ENCODE assay signal across 17 cellular contexts in genomic region chr3:117562000-117562399, GRCh38.
A peak's percentile ranks its signal among the peaks of the same experiment; 100 is the strongest.
DNase-seq lines count a peak whose midpoint lies in the region; ATAC-seq and TF ChIP-seq lines count a peak whose summit lies in the region.
"Had no signal": no experiment of that assay in that cellular context is flagged by ENCODE, and none has a peak within 500 bp of the region (broad histone marks: within the 10 kb centered on the region; RNA-seq: fewer than 3 reads in every experiment).

No MANE protein-coding gene starts in this region.

- no peaks in the 10 kb centered on the region for H3K27me3 ChIP-seq in cardiac muscle cell
- H3K27me3 ChIP-seq in PC-9 (ENCODE audit: insufficient read depth, low read depth): no peaks in the 10 kb centered on the region
- H3K27me3 ChIP-seq in Karpas-422 (ENCODE audit: low read length): no peaks in the 10 kb centered on the region
- no peaks in the 10 kb centered on the region for H3K27me3 ChIP-seq in right cardiac atrium (ENCODE audit: control insufficient read depth, insufficient read depth)

- no peaks in the 10 kb centered on the region for H4K20me1 ChIP-seq in PC-9 (ENCODE audit: insufficient read depth)
- no peaks in the 10 kb centered on the region for H4K20me1 ChIP-seq in Karpas-422 (ENCODE audit: insufficient read depth, low read depth, low read length)

- H3K4me3 ChIP-seq in cardiac muscle cell (no peak overlapping the region), PC-9 (no peak overlapping the region), Karpas-422 (ENCODE audit: low read length) (no peak overlapping the region), right cardiac atrium (ENCODE audit: low read length) (no peak overlapping the region)

- no peaks in the 10 kb centered on the region for H3F3A ChIP-seq in PC-9 (ENCODE audit: insufficient read depth, low read depth)

- POLR2A ChIA-PET in PC-9 (lab: Charles Lee; ENCODE audit: unreplicated experiment): no interaction called here

- DNase-seq in DMS153 (lab: John Stamatoyannopoulos, UW) (peak; percentile 72), DMS153 treated with DMSO at 0.1 percent for 48 hours (lab: John Stamatoyannopoulos, UW; ENCODE audit: unreplicated experiment) (no peak), cardiac muscle cell (ENCODE audit: low read depth in 1 of 2, low spot score in 1 of 2) (peak in 1 of 2 donors; percentile 30), cardiac septum (ENCODE audit: low spot score) (no peak), RPMI8226 (peak; percentile 10), PC-9 (no peak), Karpas-422 (no peak), right cardiac atrium (no peak)
- DNase-seq: Caco-2, DMS79, GOT3, NCI-H2081 treated with DMSO at 0.1 percent for 48 hours, NCI-H446, NCI-H82 had no signal

- no peak overlapping the region for H3K9ac ChIP-seq in Karpas-422 (ENCODE audit: low read length)

- BruUV-seq in PC-9 (replicated peaks; lab: Mats Ljungman, UMichigan): no TSS peak

- H3K4me1 ChIP-seq in cardiac muscle cell (ENCODE audit: low read depth) (peaks cover 45% of the 10 kb centered on the region), PC-9 (replicated peaks; ENCODE audit: insufficient read depth) (no peaks in the 10 kb centered on the region), Karpas-422 (ENCODE audit: low read length) (no peaks in the 10 kb centered on the region), right cardiac atrium (ENCODE audit: control insufficient read depth, insufficient read depth, low read length) (no peaks in the 10 kb centered on the region)
- H3K4me1 ChIP-seq: Caco-2 had no signal

- 64% methylated on average over 2 of the region's 2 CpGs for WGBS in right cardiac atrium

- no peak overlapping the region for H2AFZ ChIP-seq in PC-9
- no peak overlapping the region for H2AFZ ChIP-seq in Karpas-422 (ENCODE audit: low read length)

- no peak for ATAC-seq in right cardiac atrium
- ATAC-seq: HCT116, Panc1 had no signal

- H3K4me2 ChIP-seq in PC-9: no peak overlapping the region
- no peak overlapping the region for H3K4me2 ChIP-seq in Karpas-422 (ENCODE audit: low read depth, low read length, poor library complexity, severe bottlenecking)

- H3K9me3 ChIP-seq in cardiac muscle cell (ENCODE audit: low read depth): no peaks in the 10 kb centered on the region
- H3K9me3 ChIP-seq in PC-9 (ENCODE audit: insufficient read depth, low read depth): no peaks in the 10 kb centered on the region
- H3K9me3 ChIP-seq in Karpas-422 (ENCODE audit: low read length): no peaks in the 10 kb centered on the region
- H3K9me3 ChIP-seq in right cardiac atrium (ENCODE audit: control insufficient read depth, low read length): no peaks in the 10 kb centered on the region
- H3K9me3 ChIP-seq: Caco-2 had no signal

- intact Hi-C loops in cardiac septum (cut with DNase I) (no loop called here), PC-9 (cut with micrococcal nuclease; ENCODE audit: unreplicated experiment) (no loop called here), right cardiac atrium (cut with DNase I) (no loop called here)

- peak overlapping the region; percentile 49 for H3K27ac ChIP-seq in cardiac muscle cell
- H3K27ac ChIP-seq in PC-9: no peak overlapping the region
- H3K27ac ChIP-seq in Karpas-422 (ENCODE audit: low read length): no peak overlapping the region
- H3K27ac ChIP-seq in right cardiac atrium (ENCODE audit: low read length): no peak overlapping the region
- H3K27ac ChIP-seq: 22Rv1 had no signal

- H3K36me3 ChIP-seq in cardiac muscle cell (no peaks in the 10 kb centered on the region), PC-9 (ENCODE audit: low read depth) (no peaks in the 10 kb centered on the region), Karpas-422 (ENCODE audit: insufficient read depth, low read length) (no peaks in the 10 kb centered on the region)

- CTCF ChIA-PET in PC-9 (lab: Charles Lee): no interaction called here

- H3K79me2 ChIP-seq in PC-9 (ENCODE audit: low read depth) (no peaks in the 10 kb centered on the region), Karpas-422 (ENCODE audit: low read length) (no peaks in the 10 kb centered on the region)

- H3K9me2 ChIP-seq in PC-9 (ENCODE audit: insufficient read depth) (no peaks in the 10 kb centered on the region), Karpas-422 (replicated peaks; ENCODE audit: insufficient read depth, low read length) (no peaks in the 10 kb centered on the region)

- TF ChIP-seq CTCF in cardiac muscle cell (IDR thresholded peaks at IDR 0.05; ENCODE audit: low read depth, low read length) (no peak), PC-9 (conservative IDR thresholded peaks at IDR 0.05) (no peak)

Comparison
In these comparisons a context has a peak if more than half of its experiments do, and no peak if none do; other contexts are left out.
1. DNase-seq: peak in DMS153 (single experiment) and RPMI8226 (single experiment); none in DMS153 treated with DMSO at 0.1 percent for 48 hours (single experiment), cardiac septum (single experiment), PC-9 (0 of 2), Karpas-422 (single experiment) and right cardiac atrium (0 of 3).